In the genomic region with DNA sequence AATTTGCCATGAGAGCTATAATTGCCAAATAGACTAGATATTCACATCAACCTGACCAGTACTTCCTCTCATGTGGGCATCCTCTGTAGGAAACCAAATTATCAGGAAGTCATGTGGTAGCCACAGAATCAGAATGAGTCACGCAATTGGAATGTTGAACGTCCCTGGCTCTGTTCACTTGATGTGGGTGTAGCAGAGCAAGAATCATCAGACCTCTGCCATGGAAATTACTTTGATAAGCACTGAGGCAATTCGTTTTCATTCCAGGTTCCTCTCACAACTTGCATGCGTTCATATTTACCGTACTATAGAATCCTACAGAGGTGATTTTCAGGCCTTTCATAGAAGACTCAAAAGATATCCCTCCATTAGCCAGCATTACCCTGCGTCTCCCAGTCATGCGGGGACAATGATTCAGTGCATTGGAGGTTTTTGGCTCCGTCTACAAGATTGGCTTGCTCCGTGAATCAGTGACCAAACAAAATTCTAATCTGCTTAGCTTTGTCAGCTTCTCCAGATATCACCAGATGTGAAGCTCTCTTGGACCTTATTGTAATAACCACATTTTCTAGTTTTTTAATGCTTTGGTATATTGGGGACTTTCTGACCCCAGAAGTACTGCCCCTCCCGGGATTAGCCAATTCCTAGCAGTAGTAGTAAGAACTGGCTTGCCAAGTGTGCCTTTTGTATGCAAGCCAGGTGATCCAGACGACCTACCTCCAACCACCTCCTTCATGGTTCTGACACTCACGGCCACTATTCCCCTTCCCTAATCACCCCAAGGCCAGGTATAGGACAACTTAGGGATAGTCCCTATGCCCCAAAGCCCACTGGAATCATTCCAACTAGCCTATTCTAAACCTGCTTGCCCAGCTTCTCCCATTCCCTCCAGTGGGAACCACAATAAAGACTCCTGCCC, we compare ENCODE assay signal across 9 cellular contexts.
DNase-seq lines count a peak whose midpoint lies in the region; ATAC-seq and TF ChIP-seq lines count a peak whose summit lies in the region.
"Had no signal": no experiment of that assay in that cellular context is flagged by ENCODE, and none has a peak within 500 bp of the region (broad histone marks: within the 10 kb centered on the region; RNA-seq: fewer than 3 reads in every experiment).

No MANE protein-coding gene starts in this region.

- H3K27ac ChIP-seq in transverse colon: peak overlapping the region; percentile 51 to 70 (median 62)

- H3K4me1 ChIP-seq in transverse colon: peaks cover 8 to 19% (median 14%) of the 10 kb centered on the region in 4 donors

- H3K4me3 ChIP-seq in cardiac fibroblast (replicated peaks in 1 of 2; ENCODE audit: low read depth in 2 of 2, low read length in 2 of 2) (no peak overlapping the region), transverse colon (no peak overlapping the region)

- no peaks in the 10 kb centered on the region for H3K9me3 ChIP-seq in transverse colon

- TF ChIP-seq CTCF in cardiac fibroblast (IDR thresholded peaks at IDR 0.05; ENCODE audit: low read depth, low read length) (no peak), transverse colon (IDR thresholded peaks at IDR 0.05) (no peak)

- intact Hi-C loops in left colon (cut with DNase I, micrococcal nuclease) (no loop called here), transverse colon (cut with DNase I; ENCODE audit: low total_unique reads) (loop anchor here (10.0 kb wide), 1 partner anchor 244 kb away; the partner anchor contains the start of gene SRGAP1)

- 33 to 60% methylated on average over 3 to 12 of the region's 12 CpGs for WGBS in transverse colon (ENCODE audit: low coverage in 1 of 2), 2 donors

- no peaks in the 10 kb centered on the region for H3K27me3 ChIP-seq in transverse colon

- H3K36me3 ChIP-seq in transverse colon: no peaks in the 10 kb centered on the region

- TF ChIP-seq POLR2A in transverse colon (IDR thresholded peaks at IDR 0.05): no peak

- ATAC-seq in left colon: peak; percentile 98
- no peak for ATAC-seq in HG03108 (IDR thresholded peaks at IDR 0.05; ENCODE audit: unreplicated experiment)
- ATAC-seq in HG03565 (IDR thresholded peaks at IDR 0.05; ENCODE audit: unreplicated experiment): no peak
- no peak for ATAC-seq in HG02571 (IDR thresholded peaks at IDR 0.05; ENCODE audit: unreplicated experiment)

- TF ChIP-seq EP300 in transverse colon (IDR thresholded peaks at IDR 0.05; ENCODE audit: low read depth): no peak

- peak; percentile 94 for DNase-seq in Daoy (ENCODE audit: low read depth)
- DNase-seq in NCI-H2227 (lab: John Stamatoyannopoulos, UW; ENCODE audit: unreplicated experiment): peak; percentile 27
- peak; percentile 95 to 98 for DNase-seq in cardiac fibroblast (ENCODE audit: low read depth in 2 of 2)
- peak; percentile 24 to 67 for DNase-seq in left colon
- peak; percentile 65 for DNase-seq in transverse colon
- DNase-seq: naive B cell had no signal

- in situ Hi-C loops in transverse colon (cut with MboI; ENCODE audit: low pct_ligation_motif_present in 1 of 4, low pct_unique_long_range_greater_than_20kb in 1 of 4, low sequenced_read_pairs in 3 of 4): loop anchor here in 1 of 4 donors (10.0 kb wide), 1 partner anchor 244 kb away; the partner anchor contains the start of gene SRGAP1

Comparison
In these comparisons a context has a peak if more than half of its experiments do, and no peak if none do; other contexts are left out.
1. DNase-seq: peak in every context shown above with its lines; median percentile 96 in cardiac fibroblast; 94 in Daoy; 65 in transverse colon; 46 in left colon; 27 in NCI-H2227.